32 cellular contexts compared by ENCODE assay signal in the genomic region with DNA sequence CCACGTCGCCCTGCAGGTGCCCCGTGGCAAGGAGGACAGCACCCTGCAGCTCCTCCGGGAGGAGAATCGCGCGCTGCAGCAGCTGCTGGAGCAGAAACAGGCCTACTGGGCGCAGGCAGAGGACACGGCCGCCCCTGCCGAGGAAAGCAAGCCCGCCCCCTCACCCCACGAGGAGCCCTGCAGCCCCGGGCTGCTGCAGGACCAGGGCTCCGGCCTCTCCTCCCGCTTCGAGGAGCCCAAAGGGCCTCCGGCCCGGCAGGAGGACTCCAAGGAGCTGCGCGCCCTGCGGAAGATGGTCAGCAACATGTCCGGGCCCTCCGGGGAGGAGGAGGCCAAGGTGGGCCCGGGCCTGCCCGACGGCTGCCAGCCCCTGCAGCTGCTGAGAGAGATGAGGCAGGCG. TPM values are rescaled to one million over a fixed set of nuclear protein-coding genes. Genes with fewer than 3 reads are reported as not detected.
"Had no signal": no experiment of that assay in that cellular context is flagged by ENCODE, and none has a peak within 500 bp of the region (broad histone marks: within the 10 kb centered on the region; RNA-seq: fewer than 3 reads in every experiment).

No MANE protein-coding gene starts in this region.

- H3K4me1 ChIP-seq: colonic mucosa, esophagus squamous epithelium, heart right ventricle, lower lobe of right lung, parathyroid adenoma, prostate gland, right atrium auricular region, suprapubic skin, thyroid gland, vagina had no signal

- FAIRE-seq: endometrium had no signal

- H3K36me3 Mint-ChIP-seq: naive thymus-derived CD8-positive, alpha-beta T cell; stimulated activated effector memory CD8-positive, alpha-beta T cell treated with anti-CD3 and anti-CD28 coated beads, Interleukin-12 subunit alpha, Interleukin-12 subunit beta, amount 100 ng/mL, for 72 hours had no signal

- H3K4me3 ChIP-seq: colonic mucosa, esophagus squamous epithelium, heart right ventricle, lower lobe of right lung, prostate gland, right atrium auricular region, smooth muscle cell, suprapubic skin, thyroid gland, vagina had no signal

- H3K9me3 ChIP-seq: colonic mucosa, lower lobe of right lung, prostate gland, right atrium auricular region, suprapubic skin, thyroid gland, vagina had no signal

- H3K4me3 Mint-ChIP-seq: dendritic cell treated with granulocyte-macrophage colony-stimulating factor and Interleukin-4, amounts not matched to agents 40 ng/mL and 50 ng/mL, for 4 days; naive thymus-derived CD8-positive, alpha-beta T cell; neural crest cell; stimulated activated effector memory CD8-positive, alpha-beta T cell treated with anti-CD3 and anti-CD28 coated beads, Interleukin-12 subunit alpha, Interleukin-12 subunit beta, amount 100 ng/mL, for 72 hours; stimulated activated naive CD8-positive, alpha-beta T cell treated with anti-CD3 and anti-CD28 coated beads, Interleukin-15, Interleukin-2, amounts not matched to agents 100 ng/mL and 50 ng/mL, for 24 hours had no signal

- H3K79me2 ChIP-seq: parathyroid adenoma had no signal

- H3K4me2 ChIP-seq: smooth muscle cell had no signal

- H3K9me3 Mint-ChIP-seq: dendritic cell treated with granulocyte-macrophage colony-stimulating factor and Interleukin-4, amounts not matched to agents 40 ng/mL and 50 ng/mL, for 4 days; naive thymus-derived CD8-positive, alpha-beta T cell; stimulated activated effector memory CD8-positive, alpha-beta T cell treated with anti-CD3 and anti-CD28 coated beads, Interleukin-12 subunit alpha, Interleukin-12 subunit beta, amount 100 ng/mL, for 72 hours; stimulated activated naive CD8-positive, alpha-beta T cell treated with anti-CD3 and anti-CD28 coated beads, Interleukin-15, Interleukin-2, amounts not matched to agents 100 ng/mL and 50 ng/mL, for 24 hours had no signal

- H3K27ac Mint-ChIP-seq: dendritic cell treated with granulocyte-macrophage colony-stimulating factor and Interleukin-4, amounts not matched to agents 40 ng/mL and 50 ng/mL, for 4 days; naive thymus-derived CD8-positive, alpha-beta T cell; stimulated activated effector memory CD8-positive, alpha-beta T cell treated with anti-CD3 and anti-CD28 coated beads, Interleukin-12 subunit alpha, Interleukin-12 subunit beta, amount 100 ng/mL, for 72 hours; stimulated activated naive CD8-positive, alpha-beta T cell treated with anti-CD3 and anti-CD28 coated beads, Interleukin-15, Interleukin-2, amounts not matched to agents 100 ng/mL and 50 ng/mL, for 24 hours had no signal

- DNase-seq: colonic mucosa; effector memory CD4-positive, alpha-beta T cell; erythroblast; esophagus squamous epithelium; foreskin melanocyte; glutamatergic neuron; heart right ventricle; hippocampal formation; left ventricle myocardium superior; lower lobe of right lung; naive thymus-derived CD8-positive, alpha-beta T cell; stimulated activated CD4-positive, alpha-beta T cell treated with anti-CD3 and anti-CD28 coated beads, Interleukin-2, amount 100 ng/mL, for 24 hours; stimulated activated CD4-positive, alpha-beta T cell treated with anti-CD3 and anti-CD28 coated beads, Interleukin-4, amount 100 ng/mL, for 24 hours; thyroid gland; trophoblast cell had no signal

- H3K27ac ChIP-seq: colonic mucosa, esophagus squamous epithelium, heart right ventricle, lower lobe of right lung, parathyroid adenoma, prostate gland, right atrium auricular region, suprapubic skin, thyroid gland, vagina had no signal

- ATAC-seq: heart right ventricle; left ventricle myocardium superior; naive thymus-derived CD8-positive, alpha-beta T cell; sciatic nerve; stimulated activated effector memory CD8-positive, alpha-beta T cell treated with anti-CD3 and anti-CD28 coated beads, Interleukin-12 subunit alpha, Interleukin-12 subunit beta, amount 100 ng/mL, for 72 hours had no signal

- H3K4me1 Mint-ChIP-seq: naive thymus-derived CD8-positive, alpha-beta T cell; stimulated activated effector memory CD8-positive, alpha-beta T cell treated with anti-CD3 and anti-CD28 coated beads, Interleukin-12 subunit alpha, Interleukin-12 subunit beta, amount 100 ng/mL, for 72 hours had no signal

- H3K9ac ChIP-seq: parathyroid adenoma had no signal

- H3K27me3 Mint-ChIP-seq: dendritic cell treated with granulocyte-macrophage colony-stimulating factor and Interleukin-4, amounts not matched to agents 40 ng/mL and 50 ng/mL, for 4 days had no signal

- H3K36me3 ChIP-seq: colonic mucosa, esophagus squamous epithelium, heart right ventricle, lower lobe of right lung, prostate gland, right atrium auricular region, suprapubic skin, thyroid gland, vagina had no signal

- H2AFZ ChIP-seq: parathyroid adenoma had no signal

- H3K27me3 ChIP-seq: colonic mucosa, esophagus squamous epithelium, right atrium auricular region, suprapubic skin, thyroid gland, vagina had no signal

RNA-seq across cellular contexts. Expression of gene CBY2, which starts 11.6 kb away (rescaled TPM):
- total RNA-seq: chondrocyte; colonic mucosa; esophagus squamous epithelium; heart right ventricle; left ventricle myocardium superior; lower lobe of right lung; mesenteric fat pad; myocyte; naive thymus-derived CD8-positive, alpha-beta T cell; neural crest cell; osteoblast; right atrium auricular region; sciatic nerve; smooth muscle cell; ureter; vagina had no signal
- polyA plus RNA-seq: heart right ventricle; naive thymus-derived CD8-positive, alpha-beta T cell; smooth muscle cell had no signal
